Comparison of ENCODE assay signal across 1 cellular context in genomic region chr17:32493581-32494513, GRCh38.
TF ChIP-seq lines count a peak whose summit lies in the region.

No MANE protein-coding gene starts in this region.

TF ChIP-seq in IMR-90, 13 proteins besides CTCF, POLR2A, EP300 and RAD21:
- no peak for TF ChIP-seq MXI1 (IDR thresholded peaks at IDR 0.05; ENCODE audit: borderline replicate concordance, low read depth, low read length)
- no peak for TF ChIP-seq FOS (IDR thresholded peaks at IDR 0.05; ENCODE audit: low read depth, low read length)
- no peak for TF ChIP-seq RFX5 (IDR thresholded peaks at IDR 0.05; ENCODE audit: low read depth, low read length)
- no peak for TF ChIP-seq SMC3 (IDR thresholded peaks at IDR 0.05; ENCODE audit: low read depth, low read length)
- TF ChIP-seq MAFK (IDR thresholded peaks at IDR 0.05; ENCODE audit: low read depth, low read length): no peak
- TF ChIP-seq CHD1 (IDR thresholded peaks at IDR 0.05; ENCODE audit: low read depth, low read length): no peak
- TF ChIP-seq, protein P1, sequence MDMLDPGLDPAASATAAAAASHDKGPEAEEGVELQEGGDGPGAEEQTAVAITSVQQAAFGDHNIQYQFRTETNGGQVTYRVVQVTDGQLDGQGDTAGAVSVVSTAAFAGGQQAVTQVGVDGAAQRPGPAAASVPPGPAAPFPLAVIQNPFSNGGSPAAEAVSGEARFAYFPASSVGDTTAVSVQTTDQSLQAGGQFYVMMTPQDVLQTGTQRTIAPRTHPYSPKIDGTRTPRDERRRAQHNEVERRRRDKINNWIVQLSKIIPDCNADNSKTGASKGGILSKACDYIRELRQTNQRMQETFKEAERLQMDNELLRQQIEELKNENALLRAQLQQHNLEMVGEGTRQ (IDR thresholded peaks at IDR 0.05; ENCODE audit: low read depth, low read length): no peak
- no peak for TF ChIP-seq ELK1 (IDR thresholded peaks at IDR 0.05; ENCODE audit: borderline replicate concordance, low read depth, low read length)
- TF ChIP-seq CEBPB (IDR thresholded peaks at IDR 0.05; ENCODE audit: low read depth, low read length): no peak
- TF ChIP-seq BHLHE40 (IDR thresholded peaks at IDR 0.05; ENCODE audit: low read depth, low read length): no peak
- TF ChIP-seq RCOR1 (IDR thresholded peaks at IDR 0.05; ENCODE audit: insufficient replicate concordance, low read length): no peak
- TF ChIP-seq MAZ (IDR thresholded peaks at IDR 0.05; ENCODE audit: borderline replicate concordance, low read depth, low read length): no peak
- TF ChIP-seq NFE2L2 (IDR thresholded peaks at IDR 0.05; ENCODE audit: low read depth, low read length): no peak
